ENCODE assay signal across 21 cellular contexts in genomic region chr11:68135161-68135560, GRCh38.
"Had no signal": no experiment of that assay in that cellular context is flagged by ENCODE, and none has a peak within 500 bp of the region (broad histone marks: within the 10 kb centered on the region; RNA-seq: fewer than 3 reads in every experiment).

No MANE protein-coding gene starts in this region.

- H3K27me3 ChIP-seq: heart right ventricle, hepatocyte, ovary, right atrium auricular region, right lobe of liver, spleen, suprapubic skin, tibial artery, upper lobe of right lung had no signal

- H3K36me3 ChIP-seq: heart right ventricle, left ventricle myocardium inferior, ovary, right atrium auricular region, right lobe of liver, spleen, suprapubic skin, thoracic aorta, tibial artery, upper lobe of right lung had no signal

- H3K4me1 ChIP-seq: heart right ventricle, left ventricle myocardium inferior, right atrium auricular region, spleen, tibial artery, upper lobe of right lung had no signal

- H3K4me3 ChIP-seq: heart right ventricle, hepatocyte, left ventricle myocardium inferior, lung, ovary, right atrium auricular region, right lobe of liver, spleen, suprapubic skin, thoracic aorta, tibial artery, upper lobe of right lung had no signal

- FAIRE-seq: small intestine, urothelium cell line had no signal

- H3K27ac ChIP-seq: heart right ventricle, hepatocyte, left ventricle myocardium inferior, ovary, right atrium auricular region, right lobe of liver, spleen, suprapubic skin, thoracic aorta, tibial artery, upper lobe of right lung had no signal

- H2AFZ ChIP-seq: hepatocyte had no signal

- H3K4me2 ChIP-seq: hepatocyte had no signal

- H3K9me3 ChIP-seq: ovary, right atrium auricular region, right lobe of liver, suprapubic skin, thoracic aorta, tibial artery, upper lobe of right lung had no signal

- H3K79me2 ChIP-seq: hepatocyte had no signal

- ATAC-seq: heart right ventricle; naive thymus-derived CD8-positive, alpha-beta T cell; right lobe of liver; stimulated activated effector memory CD8-positive, alpha-beta T cell treated with anti-CD3 and anti-CD28 coated beads, Interleukin-12 subunit alpha, Interleukin-12 subunit beta, amount 100 ng/mL, for 72 hours; upper lobe of right lung had no signal

- DNase-seq: heart right ventricle; islet precursor cell; left ventricle myocardium inferior; posterior cingulate gyrus; small intestine; spleen; stimulated activated CD4-positive, alpha-beta T cell treated with anti-CD3 and anti-CD28 coated beads, Interleukin-4, amount 100 ng/mL, for 24 hours; stimulated activated naive CD4-positive, alpha-beta T cell; trophoblast cell had no signal
